14 cellular contexts compared by ENCODE assay signal in genomic region chr3:100263583-100263982, GRCh38. TPM values are rescaled to one million over a fixed set of nuclear protein-coding genes. Genes with fewer than 3 reads are reported as not detected.
DNase-seq lines count a peak whose midpoint lies in the region; ATAC-seq and TF ChIP-seq lines count a peak whose summit lies in the region.
"Had no signal": no experiment of that assay in that cellular context is flagged by ENCODE, and none has a peak within 500 bp of the region (broad histone marks: within the 10 kb centered on the region; RNA-seq: fewer than 3 reads in every experiment).

No MANE protein-coding gene starts in this region.

- no peak overlapping the region for H3K4me3 ChIP-seq in CD8-positive, alpha-beta T cell (ENCODE audit: low read depth, low read length)
- H3K4me3 ChIP-seq in IMR-90 (ENCODE audit: insufficient read depth, low read depth, low read length) = no peak overlapping the region
- no peak overlapping the region for H3K4me3 ChIP-seq in neuronal stem cell (ENCODE audit: low read length in 2 of 2)
- H3K4me3 ChIP-seq: stomach had no signal

- H3K23ac ChIP-seq in IMR-90 (ENCODE audit: low read depth, low read length) (peak overlapping the region; percentile 50; the same call in 1 of the 2 replicates), neuronal stem cell (ENCODE audit: low read depth, low read length, poor library complexity) (no peak overlapping the region)

- peak overlapping the region in 1 of 2 experiments; percentile 33; a peak in 1 of 4 replicates for H4K8ac ChIP-seq in IMR-90 (ENCODE audit: low read depth in 2 of 2, low read length in 2 of 2)
- no peak overlapping the region for H4K8ac ChIP-seq in neuronal stem cell (ENCODE audit: low read depth, low read length)

- WGBS in IMR-90 (ENCODE audit: extremely low coverage in 2 of 2, insufficient read length in 1 of 2), 2 experiments = 100% methylated on average over 1 of the region's 2 CpGs; no CpG with 5 or more reads in 1 of the 2 experiments
- WGBS in neuronal stem cell (ENCODE audit: extremely low coverage in 2 of 2, insufficient read length in 2 of 2, insufficient replicate concordance in 1 of 2), 2 donors = no CpG with 5 or more reads among the region's 2 CpGs

- no peak overlapping the region for H2AK9ac ChIP-seq in IMR-90 (replicated peaks; ENCODE audit: low read depth, low read length, poor library complexity)

- DNase-seq in CD8-positive, alpha-beta T cell = no peak
- DNase-seq in IMR-90 = no peak
- DNase-seq in natural killer cell treated with Interleukin-12 subunit alpha and Interleukin-12 subunit beta and Interleukin-15 and Interleukin-18, amount 100 ng/mL, for 72 hours (ENCODE audit: low spot score) = no peak
- no peak for DNase-seq in substantia nigra (lab: John Stamatoyannopoulos, UW)
- no peak for DNase-seq in neuronal stem cell (ENCODE audit: low spot score)
- no peak for DNase-seq in NCI-H524 treated with DMSO at 0.1 percent for 48 hours (lab: John Stamatoyannopoulos, UW)
- DNase-seq: activated CD4-positive, alpha-beta T cell treated with anti-CD3 and anti-CD28 coated beads, Interleukin-2, amount 50 U/mL, for 1 hour; activated gamma-delta T cell treated with Interleukin-2 at 50 U/mL for 16 hours; brain microvascular endothelial cell; mesendoderm; NCI-H1694; stomach had no signal

- H3K27ac ChIP-seq in CD8-positive, alpha-beta T cell (ENCODE audit: low read depth, low read length) = no peak overlapping the region
- H3K27ac ChIP-seq in IMR-90 (ENCODE audit: insufficient read depth, low read length) (no peak overlapping the region), substantia nigra (ENCODE audit: low read depth, low read length, poor library complexity, severe bottlenecking) (no peak overlapping the region), neuronal stem cell (replicated peaks; ENCODE audit: low read length) (no peak overlapping the region)
- H3K27ac ChIP-seq: brain microvascular endothelial cell, stomach had no signal

- ATAC-seq in CD8-positive, alpha-beta T cell = no peak
- no peak for ATAC-seq in IMR-90 (ENCODE audit: low read depth)
- ATAC-seq in natural killer cell treated with Interleukin-12 subunit alpha and Interleukin-12 subunit beta and Interleukin-15 and Interleukin-18, amount 100 ng/mL, for 72 hours = no peak
- no peak for ATAC-seq in HG03432 (IDR thresholded peaks at IDR 0.05; ENCODE audit: unreplicated experiment)

- H3K9me3 Mint-ChIP-seq in CD8-positive, alpha-beta T cell = no peaks in the 10 kb centered on the region
- H3K9me3 Mint-ChIP-seq in brain = peaks cover 0 to 2% (median 0%) of the 10 kb centered on the region in 5 experiments
- H3K9me3 Mint-ChIP-seq in natural killer cell treated with Interleukin-12 subunit alpha and Interleukin-12 subunit beta and Interleukin-15 and Interleukin-18, amount 100 ng/mL, for 72 hours = no peaks in the 10 kb centered on the region

- no peaks in the 10 kb centered on the region for H3K9me3 ChIP-seq in CD8-positive, alpha-beta T cell (ENCODE audit: low read length)
- no peaks in the 10 kb centered on the region for H3K9me3 ChIP-seq in IMR-90 (ENCODE audit: control insufficient read depth, insufficient read depth, low read length)
- no peaks in the 10 kb centered on the region for H3K9me3 ChIP-seq in neuronal stem cell (replicated peaks in 1 of 2; ENCODE audit: control insufficient read depth in 2 of 2, insufficient read depth in 1 of 2, low read depth in 1 of 2, low read length in 2 of 2)
- H3K9me3 ChIP-seq: stomach had no signal

- H3K36me3 Mint-ChIP-seq in CD8-positive, alpha-beta T cell = peaks cover 10% of the 10 kb centered on the region
- no peaks in the 10 kb centered on the region for H3K36me3 Mint-ChIP-seq in brain
- H3K36me3 Mint-ChIP-seq in natural killer cell treated with Interleukin-12 subunit alpha and Interleukin-12 subunit beta and Interleukin-15 and Interleukin-18, amount 100 ng/mL, for 72 hours = no peaks in the 10 kb centered on the region

- no peaks in the 10 kb centered on the region for H3K27me3 Mint-ChIP-seq in CD8-positive, alpha-beta T cell (ENCODE audit: low read depth)
- peaks cover 11% of the 10 kb centered on the region for H3K27me3 Mint-ChIP-seq in brain
- H3K27me3 Mint-ChIP-seq in natural killer cell treated with Interleukin-12 subunit alpha and Interleukin-12 subunit beta and Interleukin-15 and Interleukin-18, amount 100 ng/mL, for 72 hours = no peaks in the 10 kb centered on the region

- CTCF ChIA-PET in CD8-positive, alpha-beta T cell (lab: Charles Lee) = no interaction called here
- CTCF ChIA-PET in IMR-90 (lab: Yijun Ruan, JAX) = no interaction called here

- H3K9ac ChIP-seq in IMR-90 (ENCODE audit: low read depth, low read length) (no peak overlapping the region), neuronal stem cell (ENCODE audit: low read depth, low read length, poor library complexity) (no peak overlapping the region)

- peaks cover 24% of the 10 kb centered on the region; the same call in 1 of the 2 replicates for H4K20me1 ChIP-seq in IMR-90 (ENCODE audit: insufficient read depth, low read length)

- no peak for TF ChIP-seq CTCF in CD8-positive, alpha-beta T cell (IDR thresholded peaks at IDR 0.05)
- TF ChIP-seq CTCF in IMR-90 (conservative IDR thresholded peaks at IDR 0.05; ENCODE audit: low read depth, low read length) = no peak
- TF ChIP-seq CTCF in brain (conservative IDR thresholded peaks at IDR 0.05) = no peak

- peaks cover 64% of the 10 kb centered on the region for H3K4me1 Mint-ChIP-seq in CD8-positive, alpha-beta T cell (ENCODE audit: low read depth)
- peaks cover 70% of the 10 kb centered on the region for H3K4me1 Mint-ChIP-seq in brain
- H3K4me1 Mint-ChIP-seq in natural killer cell treated with Interleukin-12 subunit alpha and Interleukin-12 subunit beta and Interleukin-15 and Interleukin-18, amount 100 ng/mL, for 72 hours (ENCODE audit: low read depth in 2 of 2) = peaks cover 27 to 44% of the 10 kb centered on the region in 2 donors

- no peaks in the 10 kb centered on the region for H3K36me3 ChIP-seq in CD8-positive, alpha-beta T cell (ENCODE audit: insufficient read depth, low read length)
- H3K36me3 ChIP-seq in IMR-90 (ENCODE audit: control insufficient read depth, insufficient read depth, low read length) = no peaks in the 10 kb centered on the region
- no peaks in the 10 kb centered on the region for H3K36me3 ChIP-seq in neuronal stem cell (replicated peaks in 1 of 2; ENCODE audit: control insufficient read depth in 2 of 2, insufficient read depth in 2 of 2, low read length in 2 of 2)
- H3K36me3 ChIP-seq: stomach had no signal

- H3K27ac Mint-ChIP-seq in CD8-positive, alpha-beta T cell = peak overlapping the region; percentile 0
- H3K27ac Mint-ChIP-seq in brain = peak overlapping the region in 2 of 5 experiments; percentile 26 to 72
- no peak overlapping the region for H3K27ac Mint-ChIP-seq in natural killer cell treated with Interleukin-12 subunit alpha and Interleukin-12 subunit beta and Interleukin-15 and Interleukin-18, amount 100 ng/mL, for 72 hours

- POLR2A ChIA-PET in CD8-positive, alpha-beta T cell (lab: Charles Lee) = no interaction called here
- POLR2A ChIA-PET in IMR-90 (lab: Charles Lee; ENCODE audit: unreplicated experiment) = no interaction called here

- H2BK15ac ChIP-seq in IMR-90 (ENCODE audit: low read depth, low read length) (no peak overlapping the region), neuronal stem cell (ENCODE audit: low read length) (no peak overlapping the region)

- H3K79me1 ChIP-seq in IMR-90 (ENCODE audit: low read depth in 1 of 2, low read length in 2 of 2) (peaks cover 0 to 39% of the 10 kb centered on the region in 2 experiments; a peak in 3 of 4 replicates), neuronal stem cell (ENCODE audit: low read depth, low read length) (peaks cover 4% of the 10 kb centered on the region)

- TF ChIP-seq RAD21 in IMR-90 (IDR thresholded peaks at IDR 0.05; ENCODE audit: low read length) = no peak

- no peak overlapping the region for H2BK120ac ChIP-seq in IMR-90 (ENCODE audit: low read depth, low read length)
- no peak overlapping the region for H2BK120ac ChIP-seq in neuronal stem cell (ENCODE audit: low read depth, low read length)

- peaks cover 17% of the 10 kb centered on the region for H3K4me1 ChIP-seq in CD8-positive, alpha-beta T cell (ENCODE audit: insufficient read depth, low read length)
- H3K4me1 ChIP-seq in IMR-90 (ENCODE audit: control insufficient read depth, insufficient read depth, low read length) (peaks cover 9% of the 10 kb centered on the region), neuronal stem cell (ENCODE audit: control insufficient read depth in 2 of 2, insufficient read depth in 1 of 2, low read depth in 1 of 2, low read length in 2 of 2) (peaks cover 3 to 4% of the 10 kb centered on the region in 2 donors)

- intact Hi-C loops in CD8-positive, alpha-beta T cell (cut with DNase I, micrococcal nuclease) = loop anchor here in 1 of 2 experiments (5.0 kb wide), 1 partner anchor 74 kb away; no protein-coding TSS in a partner anchor
- intact Hi-C loops in IMR-90 (cut with micrococcal nuclease) = no loop called here

- no peaks in the 10 kb centered on the region for H3K27me3 ChIP-seq in CD8-positive, alpha-beta T cell (ENCODE audit: insufficient read depth, low read length)
- H3K27me3 ChIP-seq in IMR-90 (ENCODE audit: control insufficient read depth, insufficient read depth, low read length) (no peaks in the 10 kb centered on the region), neuronal stem cell (ENCODE audit: control insufficient read depth in 3 of 3, insufficient read depth in 3 of 3, low read depth in 1 of 3, low read length in 3 of 3) (no peaks in the 10 kb centered on the region)
- H3K27me3 ChIP-seq: brain microvascular endothelial cell, stomach had no signal

- dilution Hi-C loops in IMR-90 (cut with HindIII; ENCODE audit: low sequenced_read_pairs, unreplicated experiment) = no loop called here

- TF ChIP-seq POLR2A in IMR-90 (IDR thresholded peaks at IDR 0.05; ENCODE audit: low read depth, low read length) = no peak

- BruUV-seq in IMR-90 (replicated peaks; lab: Mats Ljungman, UMichigan) = no TSS peak

- no peak overlapping the region for H3K56ac ChIP-seq in IMR-90 (ENCODE audit: extremely low read depth, insufficient read depth, low read length)

- H4K91ac ChIP-seq in IMR-90 (ENCODE audit: insufficient read depth, low read depth, low read length) (no peak overlapping the region), neuronal stem cell (ENCODE audit: low read depth, low read length, poor library complexity) (no peak overlapping the region)

- no peak overlapping the region for H3K14ac ChIP-seq in IMR-90 (replicated peaks; ENCODE audit: low read depth, low read length)
- H3K14ac ChIP-seq in neuronal stem cell (ENCODE audit: low read length) = no peak overlapping the region

- H2BK20ac ChIP-seq in IMR-90 (ENCODE audit: low read depth, low read length) = no peak overlapping the region; the same call in 1 of the 2 replicates

- H4K5ac ChIP-seq in IMR-90 (ENCODE audit: low read depth, low read length) = no peak overlapping the region

- 0 out of 2 replicates have a peak overlapping the region, but pooled peaks have one; percentile 2 for H2AK5ac ChIP-seq in IMR-90 (ENCODE audit: low read depth, low read length)
- no peak overlapping the region for H2AK5ac ChIP-seq in neuronal stem cell (ENCODE audit: low read depth, low read length)

- H3K4me2 ChIP-seq in IMR-90 (ENCODE audit: low read depth, low read length) = peak overlapping the region; percentile 83; the same call in 1 of the 2 replicates
- H3K4me2 ChIP-seq in neuronal stem cell (ENCODE audit: insufficient read depth, low read length, poor library complexity, severe bottlenecking) = no peak overlapping the region

- no peak overlapping the region for H2BK12ac ChIP-seq in neuronal stem cell (ENCODE audit: low read length)

- no peak overlapping the region for H3K18ac ChIP-seq in IMR-90 (ENCODE audit: low read depth, low read length)
- H3K18ac ChIP-seq in neuronal stem cell (ENCODE audit: low read length) = no peak overlapping the region

- H3K4ac ChIP-seq in IMR-90 (ENCODE audit: low read depth, low read length) = no peak overlapping the region
- no peak overlapping the region for H3K4ac ChIP-seq in neuronal stem cell (ENCODE audit: low read length)

- peak overlapping the region; percentile 55 for H2BK5ac ChIP-seq in IMR-90 (ENCODE audit: low read depth, low read length, poor library complexity, severe bottlenecking)
- no peak overlapping the region for H2BK5ac ChIP-seq in neuronal stem cell (ENCODE audit: low read length)

- H3K4me3 Mint-ChIP-seq in CD8-positive, alpha-beta T cell = peak overlapping the region; percentile 30
- H3K4me3 Mint-ChIP-seq in brain = peak overlapping the region; percentile 53 to 87 (median 78)
- H3K4me3 Mint-ChIP-seq in natural killer cell treated with Interleukin-12 subunit alpha and Interleukin-12 subunit beta and Interleukin-15 and Interleukin-18, amount 100 ng/mL, for 72 hours = peak overlapping the region; percentile 11

- no peak overlapping the region for H2AFZ ChIP-seq in IMR-90 (replicated peaks; ENCODE audit: low read length, poor library complexity)
- H2AFZ ChIP-seq in neuronal stem cell (ENCODE audit: low read length) = no peak overlapping the region

- peaks cover 4% of the 10 kb centered on the region; the same call in 1 of the 2 replicates for H3K9me1 ChIP-seq in IMR-90 (ENCODE audit: insufficient read depth, low read length)

- in situ Hi-C loops in IMR-90 (cut with MboI; ENCODE audit: low sequenced_read_pairs) = no loop called here

RNA-seq across cellular contexts. Expression of gene TBC1D23, which starts 2.8 kb away (rescaled TPM):
- 10 to 100 TPM; 38.9 to 43.9 TPM for total RNA-seq in CD8-positive, alpha-beta T cell
- total RNA-seq in IMR-90 (2012; rRNA removed) = 67.0 and 123 TPM in 2 replicates
- polyA plus RNA-seq in IMR-90 (2012; rRNA removed) (16.3 and 21.2 TPM in 2 replicates), brain (ENCODE audit: insufficient read depth, low read depth, low replicate concordance) (6.3 TPM)
- 3.2 and 4.0 TPM in 2 replicates for polyA plus RNA-seq in IMR-90 (2012; cell fraction: cytosol; rRNA removed)
- 3.0 and 24.5 TPM in 2 replicates for polyA plus RNA-seq in IMR-90 (2012; cell fraction: nucleus; rRNA removed; ENCODE audit: low replicate concordance)
- total RNA-seq in natural killer cell treated with Interleukin-12 subunit alpha and Interleukin-12 subunit beta and Interleukin-15 and Interleukin-18, amount 100 ng/mL, for 72 hours = 10 to 100 TPM; 21.5 to 31.4 TPM
- polyA plus RNA-seq in neuronal stem cell (2013, experiment 1 of 2) = 13.4 TPM
- polyA plus RNA-seq in neuronal stem cell (2013, experiment 2 of 2) = 14.1 TPM

Comparison
In these comparisons a context has a peak if more than half of its experiments do, and no peak if none do; other contexts are left out.
1. H3K4me3 Mint-ChIP-seq: peak in every context shown above with its lines; median percentile 78 in brain; 30 in CD8-positive, alpha-beta T cell; 11 in natural killer cell treated with Interleukin-12 subunit alpha and Interleukin-12 subunit beta and Interleukin-15 and Interleukin-18, amount 100 ng/mL, for 72 hours.